ENCODE assay signal across 21 cellular contexts in the genomic region with DNA sequence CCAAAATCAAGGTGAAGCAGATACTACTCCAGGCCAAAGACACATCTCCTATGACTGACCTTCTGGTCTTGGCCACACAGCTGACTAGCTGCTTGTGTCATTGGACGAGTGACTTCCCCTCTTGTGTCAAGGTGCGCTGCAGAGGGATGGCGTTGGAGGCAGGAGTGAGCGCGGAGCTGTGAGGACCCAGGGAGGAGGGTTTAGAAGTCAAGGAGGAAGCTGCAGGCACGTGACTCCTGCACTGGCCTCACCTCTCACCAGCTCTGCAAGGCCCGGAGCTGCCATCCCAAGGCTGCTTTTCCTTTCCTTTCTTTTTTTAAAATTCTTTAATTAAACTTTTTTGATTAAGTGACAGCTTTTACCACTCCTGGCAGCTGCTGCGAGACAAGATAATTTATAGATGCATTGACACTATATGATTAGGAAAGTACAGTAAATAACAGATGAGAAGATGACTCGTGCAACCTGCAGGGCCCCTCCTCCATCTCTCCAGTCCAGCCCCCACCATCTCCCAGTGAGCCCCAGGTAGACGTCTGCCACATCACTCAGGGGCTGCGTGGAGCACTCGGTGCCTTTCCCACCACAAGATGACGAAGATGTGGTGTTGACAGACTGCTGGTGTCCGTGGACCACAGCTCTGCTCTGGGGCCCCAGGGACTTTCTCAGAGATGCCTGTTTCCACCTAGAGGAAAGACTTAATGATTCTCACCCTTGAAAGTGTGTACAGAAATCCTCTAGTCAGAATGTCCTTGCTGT.
DNase-seq lines count a peak whose midpoint lies in the region; ATAC-seq, FAIRE-seq and TF ChIP-seq lines count a peak whose summit lies in the region.
"Had no signal": no experiment of that assay in that cellular context is flagged by ENCODE, and none has a peak within 500 bp of the region (broad histone marks: within the 10 kb centered on the region; RNA-seq: fewer than 3 reads in every experiment).

No MANE protein-coding gene starts in this region.

- ATAC-seq in activated naive CD8-positive, alpha-beta T cell treated with anti-CD3 and anti-CD28 coated beads, Interleukin-2, amount 10 ng/mL, durations not matched to agents 7 days and 5 days (ENCODE audit: low read depth) = peak; percentile 22
- ATAC-seq in HG03135 (IDR thresholded peaks at IDR 0.05; ENCODE audit: unreplicated experiment) = no peak
- ATAC-seq: A549 had no signal

- FAIRE-seq in urothelium cell line (lab: Jason Lieb, UNC) = peak; percentile 89
- FAIRE-seq: A549 had no signal

- peaks cover 2% of the 10 kb centered on the region for H3K27me3 Mint-ChIP-seq in activated naive CD8-positive, alpha-beta T cell treated with anti-CD3 and anti-CD28 coated beads, Interleukin-2, amount 10 ng/mL, durations not matched to agents 7 days and 5 days
- H3K27me3 Mint-ChIP-seq in nephron progenitor cell (ENCODE audit: low read depth, poor library complexity) = peaks cover 17% of the 10 kb centered on the region
- H3K27me3 Mint-ChIP-seq: CD4-positive, alpha-beta memory T cell had no signal

- no peaks in the 10 kb centered on the region for H3K9me3 Mint-ChIP-seq in activated naive CD8-positive, alpha-beta T cell treated with anti-CD3 and anti-CD28 coated beads, Interleukin-2, amount 10 ng/mL, durations not matched to agents 7 days and 5 days
- H3K9me3 Mint-ChIP-seq in nephron progenitor cell = peaks cover 26% of the 10 kb centered on the region

- POLR2A ChIA-PET in activated naive CD8-positive, alpha-beta T cell treated with anti-CD3 and anti-CD28 coated beads, Interleukin-2, amount 10 ng/mL, durations not matched to agents 7 days and 5 days (lab: Charles Lee) = no interaction called here

- no peak overlapping the region for H3K4me3 Mint-ChIP-seq in activated naive CD8-positive, alpha-beta T cell treated with anti-CD3 and anti-CD28 coated beads, Interleukin-2, amount 10 ng/mL, durations not matched to agents 7 days and 5 days
- no peak overlapping the region for H3K4me3 Mint-ChIP-seq in nephron progenitor cell
- H3K4me3 Mint-ChIP-seq: CD4-positive, alpha-beta memory T cell had no signal

- peaks cover 5% of the 10 kb centered on the region for H3K4me1 Mint-ChIP-seq in activated naive CD8-positive, alpha-beta T cell treated with anti-CD3 and anti-CD28 coated beads, Interleukin-2, amount 10 ng/mL, durations not matched to agents 7 days and 5 days
- peaks cover 20% of the 10 kb centered on the region for H3K4me1 Mint-ChIP-seq in nephron progenitor cell
- H3K4me1 Mint-ChIP-seq: CD4-positive, alpha-beta memory T cell had no signal

- no peaks in the 10 kb centered on the region for H3K36me3 Mint-ChIP-seq in activated naive CD8-positive, alpha-beta T cell treated with anti-CD3 and anti-CD28 coated beads, Interleukin-2, amount 10 ng/mL, durations not matched to agents 7 days and 5 days
- H3K36me3 Mint-ChIP-seq in nephron progenitor cell (ENCODE audit: low read depth) = peaks cover 15% of the 10 kb centered on the region
- H3K36me3 Mint-ChIP-seq: CD4-positive, alpha-beta memory T cell had no signal

- TF ChIP-seq CTCF in nephron progenitor cell (IDR thresholded peaks at IDR 0.05) = no peak

- H3K27ac Mint-ChIP-seq in activated naive CD8-positive, alpha-beta T cell treated with anti-CD3 and anti-CD28 coated beads, Interleukin-2, amount 10 ng/mL, durations not matched to agents 7 days and 5 days = no peak overlapping the region
- H3K27ac Mint-ChIP-seq in nephron progenitor cell = peak overlapping the region; percentile 76
- H3K27ac Mint-ChIP-seq: CD4-positive, alpha-beta memory T cell had no signal

- DNase-seq in activated effector memory CD4-positive, alpha-beta T cell treated with anti-CD3 and anti-CD28 coated beads, Interleukin-2, amount 50 U/mL, for 16 hours = peak; percentile 51
- no peak for DNase-seq in activated effector memory CD4-positive, alpha-beta T cell treated with Interleukin-2 at 50 U/mL for 16 hours
- no peak for DNase-seq in activated naive CD8-positive, alpha-beta T cell treated with anti-CD3 and anti-CD28 coated beads, Interleukin-2, amount 10 ng/mL, durations not matched to agents 7 days and 5 days
- DNase-seq in nephron progenitor cell = no peak
- no peak for DNase-seq in urothelium cell line (ENCODE audit: low spot score)
- DNase-seq in NCI-H446 (lab: John Stamatoyannopoulos, UW) = no peak
- no peak for DNase-seq in kidney glomerular epithelial cell (lab: John Stamatoyannopoulos, UW)
- DNase-seq: Calu3; CD4-positive, alpha-beta memory T cell; GF-D8; NCI-H1092; NCI-H146; NCI-H2029 treated with DMSO at 0.1 percent for 48 hours; NCI-H2171; NCI-H446 treated with DMSO at 0.1 percent for 48 hours; NCI-H748 treated with DMSO at 0.1 percent for 48 hours; NK-92 treated with Interleukin-12 subunit alpha and Interleukin-12 subunit beta, amount 100 ng/mL, for 24 hours; OCI-M1; SHP77 had no signal
